8 cellular contexts compared by ENCODE assay signal in the genomic region with DNA sequence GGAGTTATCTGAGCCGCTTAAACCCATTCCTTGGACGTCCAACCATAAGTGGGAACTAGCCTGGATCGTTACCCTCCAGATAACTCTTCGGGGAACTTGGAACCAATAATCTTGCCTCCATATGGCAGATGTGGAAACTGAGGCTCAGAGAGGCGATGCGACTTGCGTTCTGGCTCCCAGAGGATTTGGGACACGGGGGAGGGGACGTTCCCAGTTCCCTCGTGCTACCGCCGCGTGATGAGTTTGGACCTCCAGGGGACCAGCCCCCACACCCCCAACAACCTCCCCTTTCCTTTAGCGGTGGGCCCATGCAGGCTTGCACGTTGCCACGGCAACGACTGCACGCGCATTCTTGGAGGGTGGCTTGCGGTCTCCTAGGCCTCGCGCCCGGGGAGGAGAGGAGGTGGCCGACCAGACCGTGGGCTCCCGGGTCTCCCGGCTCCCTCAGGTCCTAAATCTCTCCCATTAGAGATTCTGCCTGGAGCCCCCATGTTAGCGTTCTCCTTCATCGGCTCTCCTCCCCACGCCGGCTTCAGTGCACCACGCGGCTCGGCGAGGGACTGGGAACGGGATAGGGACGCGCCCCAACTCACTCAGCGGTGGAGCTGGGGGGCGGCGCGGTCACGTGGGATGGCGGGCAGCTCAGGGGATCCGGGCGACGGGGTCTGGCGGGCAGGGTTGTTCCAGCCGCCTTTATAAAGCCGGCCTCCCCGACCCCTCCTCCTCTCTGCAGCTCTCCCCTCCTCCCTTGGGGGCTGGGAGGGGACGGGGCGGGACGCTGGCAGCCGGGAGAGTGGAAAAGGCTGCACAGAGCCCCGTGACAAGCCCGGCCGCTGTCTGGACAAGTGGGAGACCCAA. TPM values are rescaled to one million over a fixed set of nuclear protein-coding genes. Genes with fewer than 3 reads are reported as not detected.
DNase-seq lines count a peak whose midpoint lies in the region; ATAC-seq and TF ChIP-seq lines count a peak whose summit lies in the region.

A gene with protein sequence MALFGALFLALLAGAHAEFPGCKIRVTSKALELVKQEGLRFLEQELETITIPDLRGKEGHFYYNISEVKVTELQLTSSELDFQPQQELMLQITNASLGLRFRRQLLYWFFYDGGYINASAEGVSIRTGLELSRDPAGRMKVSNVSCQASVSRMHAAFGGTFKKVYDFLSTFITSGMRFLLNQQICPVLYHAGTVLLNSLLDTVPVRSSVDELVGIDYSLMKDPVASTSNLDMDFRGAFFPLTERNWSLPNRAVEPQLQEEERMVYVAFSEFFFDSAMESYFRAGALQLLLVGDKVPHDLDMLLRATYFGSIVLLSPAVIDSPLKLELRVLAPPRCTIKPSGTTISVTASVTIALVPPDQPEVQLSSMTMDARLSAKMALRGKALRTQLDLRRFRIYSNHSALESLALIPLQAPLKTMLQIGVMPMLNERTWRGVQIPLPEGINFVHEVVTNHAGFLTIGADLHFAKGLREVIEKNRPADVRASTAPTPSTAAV (minus strand): TSS at position 670 of the 858 bp plus-strand sequence. CDS start 703 bp downstream, outside the sequence.

- no peaks in the 10 kb centered on the region for H3K27me3 ChIP-seq in Caco-2 (replicated peaks; ENCODE audit: control insufficient read depth, insufficient read depth, low read length)
- H3K27me3 ChIP-seq in Karpas-422 (ENCODE audit: low read length): no peaks in the 10 kb centered on the region
- no peaks in the 10 kb centered on the region for H3K27me3 ChIP-seq in fibroblast of lung (ENCODE audit: control insufficient read depth, insufficient read depth, low read length)
- H3K27me3 ChIP-seq in mucosa of stomach (ENCODE audit: control insufficient read depth, insufficient read depth, low read length): no peaks in the 10 kb centered on the region
- H3K27me3 ChIP-seq in thoracic aorta (replicated peaks; ENCODE audit: insufficient read depth): no peaks in the 10 kb centered on the region

- peaks cover 7% of the 10 kb centered on the region for H3K4me1 Mint-ChIP-seq in Caco-2 (ENCODE audit: low read depth, unreplicated experiment)

- ATAC-seq in thoracic aorta (ENCODE audit: insufficient number of reproducible peaks, low FRiP score, low read depth) (peak; percentile 2), GM21526 (IDR thresholded peaks at IDR 0.05; ENCODE audit: low FRiP score, unreplicated experiment) (no peak)

- H3K36me3 ChIP-seq in Caco-2 (ENCODE audit: control insufficient read depth, insufficient read depth, low read length) (no peaks in the 10 kb centered on the region), Karpas-422 (ENCODE audit: insufficient read depth, low read length) (no peaks in the 10 kb centered on the region), fibroblast of lung (ENCODE audit: control insufficient read depth, insufficient read depth, low read length) (no peaks in the 10 kb centered on the region), mucosa of stomach (ENCODE audit: control insufficient read depth, insufficient read depth, low read length) (no peaks in the 10 kb centered on the region), thoracic aorta (no peaks in the 10 kb centered on the region)

- H3K9ac ChIP-seq in Karpas-422 (ENCODE audit: low read length) (peak within 1 kb of the TSS; percentile 43), fibroblast of lung (ENCODE audit: insufficient read depth, low read length) (peak within 1 kb of the TSS; percentile 65), mucosa of stomach (ENCODE audit: low read length) (peak within 1 kb of the TSS; percentile 52)

- peak within 1 kb of the TSS; percentile 37 for H3K27ac Mint-ChIP-seq in Caco-2 (ENCODE audit: unreplicated experiment)

- H3K4me3 Mint-ChIP-seq in Caco-2 (ENCODE audit: unreplicated experiment): peak within 1 kb of the TSS; percentile 72

- no peak for TF ChIP-seq CTCF in Caco-2 (IDR thresholded peaks at IDR 0.05; ENCODE audit: insufficient read depth in 1 of 2, low read depth in 1 of 2, low read length in 1 of 2, severe bottlenecking in 1 of 2, unreplicated experiment in 1 of 2)
- TF ChIP-seq CTCF in fibroblast of lung (conservative IDR thresholded peaks at IDR 0.05 in 1 of 2, IDR thresholded peaks at IDR 0.05 in 1 of 2; ENCODE audit: low read depth in 1 of 2, low read length in 2 of 2): no peak
- no peak for TF ChIP-seq CTCF in thoracic aorta (IDR thresholded peaks at IDR 0.05)

- POLR2A ChIA-PET in Caco-2 (lab: Charles Lee): interaction anchor here (0.9 to 1.1 kb wide), 3 partner anchors 11 to 31 kb away, joined by 3 to 4 read pairs (median 4); partner anchors contain the start of gene PCIF1

- H3K4me2 ChIP-seq in Karpas-422 (ENCODE audit: low read depth, low read length, poor library complexity, severe bottlenecking) (peak within 1 kb of the TSS; percentile 38), fibroblast of lung (ENCODE audit: extremely low read depth, insufficient read depth, low read length) (peak within 1 kb of the TSS; percentile 89)

- DNase-seq in Caco-2: peak; percentile 73 to 78
- DNase-seq in Karpas-422: peak; percentile 53
- peak; percentile 70 for DNase-seq in activated CD8-positive, alpha-beta memory T cell treated with anti-CD3 and anti-CD28 coated beads, Interleukin-2, amount 50 U/mL, for 48 hours
- peak; percentile 77 to 81 for DNase-seq in fibroblast of lung (ENCODE audit: low read depth in 2 of 2)
- no peak for DNase-seq in thoracic aorta (ENCODE audit: low spot score)
- DNase-seq in H4 (ENCODE audit: low spot score): no peak

- peak within 1 kb of the TSS; percentile 42 for H3K4me3 ChIP-seq in Caco-2 (ENCODE audit: low read depth, low read length)
- peak within 1 kb of the TSS; percentile 35; the same call in 1 of the 2 replicates for H3K4me3 ChIP-seq in Karpas-422 (ENCODE audit: low read length)
- peak within 1 kb of the TSS; percentile 18 to 90 (median 53) for H3K4me3 ChIP-seq in fibroblast of lung (replicated peaks in 1 of 4; ENCODE audit: control extremely low read depth in 1 of 4, insufficient read depth in 1 of 4, low read depth in 3 of 4, low read length in 4 of 4)
- H3K4me3 ChIP-seq in mucosa of stomach (ENCODE audit: low read length): peak within 1 kb of the TSS; percentile 23
- H3K4me3 ChIP-seq in thoracic aorta: peak within 1 kb of the TSS; percentile 81

- H3K27me3 Mint-ChIP-seq in Caco-2 (ENCODE audit: insufficient read depth, unreplicated experiment): no peaks in the 10 kb centered on the region

- peak within 1 kb of the TSS; percentile 94 for H2AFZ ChIP-seq in Karpas-422 (ENCODE audit: low read length)
- H2AFZ ChIP-seq in fibroblast of lung (ENCODE audit: low read length): peak within 1 kb of the TSS; percentile 65

- CTCF ChIA-PET in Caco-2 (lab: Charles Lee): interaction anchor here (0.6 to 1.0 kb wide), 3 partner anchors 21 to 1248 kb away, joined by 3 to 4 read pairs (median 4); partner anchors contain the start of genes CTSA and NEURL2

- no peaks in the 10 kb centered on the region for H3K9me2 ChIP-seq in Karpas-422 (replicated peaks; ENCODE audit: insufficient read depth, low read length)

- TSS peak; percentile 79 for BruUV-seq in Caco-2 (replicated peaks; lab: Mats Ljungman, UMichigan)

- peaks cover 14% of the 10 kb centered on the region for H3K36me3 Mint-ChIP-seq in Caco-2 (ENCODE audit: insufficient read depth, unreplicated experiment)

- no peaks in the 10 kb centered on the region for H3K9me3 ChIP-seq in Caco-2
- H3K9me3 ChIP-seq in Karpas-422 (ENCODE audit: low read length): no peaks in the 10 kb centered on the region
- no peaks in the 10 kb centered on the region for H3K9me3 ChIP-seq in fibroblast of lung (ENCODE audit: control insufficient read depth, insufficient read depth, low read depth, low read length)
- H3K9me3 ChIP-seq in mucosa of stomach (ENCODE audit: control insufficient read depth, low read length): no peaks in the 10 kb centered on the region
- no peaks in the 10 kb centered on the region for H3K9me3 ChIP-seq in thoracic aorta

- H3K4me1 ChIP-seq in Caco-2 (peaks cover 12% of the 10 kb centered on the region), Karpas-422 (ENCODE audit: low read length) (peaks cover 38% of the 10 kb centered on the region), fibroblast of lung (ENCODE audit: control insufficient read depth, extremely low read depth, insufficient read depth, low read length) (peaks cover 14% of the 10 kb centered on the region), mucosa of stomach (ENCODE audit: control insufficient read depth, insufficient read depth, low read length) (peaks cover 24% of the 10 kb centered on the region), thoracic aorta (ENCODE audit: control insufficient read depth in 1 of 2, low read depth in 2 of 2) (peaks cover 6 to 23% of the 10 kb centered on the region in 2 donors)

- no peaks in the 10 kb centered on the region for H3K79me2 ChIP-seq in Karpas-422 (ENCODE audit: low read length)
- no peaks in the 10 kb centered on the region for H3K79me2 ChIP-seq in fibroblast of lung (ENCODE audit: control insufficient read depth, insufficient read depth, low read length)

- H4K20me1 ChIP-seq in Karpas-422 (ENCODE audit: insufficient read depth, low read depth, low read length) (no peaks in the 10 kb centered on the region), fibroblast of lung (ENCODE audit: control insufficient read depth, extremely low read depth, insufficient read depth, low read length) (no peaks in the 10 kb centered on the region)

- H3K27ac ChIP-seq in Karpas-422 (ENCODE audit: low read length) (no peak within 1 kb of the TSS), fibroblast of lung (ENCODE audit: insufficient read depth, low read length) (peak within 1 kb of the TSS; percentile 76), thoracic aorta (peak within 1 kb of the TSS; percentile 55 to 71)

- H3K9me3 Mint-ChIP-seq in Caco-2 (ENCODE audit: unreplicated experiment): no peaks in the 10 kb centered on the region

- intact Hi-C loops in Caco-2 (cut with micrococcal nuclease; ENCODE audit: unreplicated experiment): loop anchor here (2.0 kb wide), 1 partner anchor 23 kb away; the partner anchor contains the start of gene PCIF1

RNA-seq across cellular contexts. Expression of the gene that starts here (rescaled TPM):
- total RNA-seq in Caco-2 (2022) (39.6 and 42.6 TPM in 2 replicates), fibroblast of lung (110 and 132 TPM in 2 replicates), thoracic aorta (100 to 1,000 TPM; 182 to 637 TPM)
- 19.8 and 29.0 TPM in 2 replicates for total RNA-seq in Karpas-422 (2014; rRNA removed; shearing (Covaris generic); ENCODE audit: low replicate concordance)
- 28.5 and 63.1 TPM in 2 replicates for polyA plus RNA-seq in fibroblast of lung
- polyA plus RNA-seq in fibroblast of lung (2012): 36.1 and 77.6 TPM in 2 replicates
- polyA minus RNA-seq in fibroblast of lung (ENCODE audit: low replicate concordance): 64.5 and 131 TPM in 2 replicates
- 1.1 and 2.2 TPM in 2 replicates for total RNA-seq in H4 (2014; rRNA removed; shearing (Covaris generic))

Comparison
In these comparisons a context has a peak if more than half of its experiments do, and no peak if none do; other contexts are left out.
1. DNase-seq: peak in Caco-2 (2 of 2), Karpas-422 (single experiment), activated CD8-positive, alpha-beta memory T cell treated with anti-CD3 and anti-CD28 coated beads, Interleukin-2, amount 50 U/mL, for 48 hours (single experiment) and fibroblast of lung (2 of 2); none in thoracic aorta (single experiment) and H4 (single experiment).
2. H3K4me3 ChIP-seq: peak in every context shown above with its lines; median percentile 81 in thoracic aorta; 53 in fibroblast of lung; 42 in Caco-2; 35 in Karpas-422; 23 in mucosa of stomach.
3. Peak in every context shown above with its lines, with median percentiles within 50 percentile points of each other: H3K9ac ChIP-seq.